11 cellular contexts compared by ENCODE assay signal in the genomic region with DNA sequence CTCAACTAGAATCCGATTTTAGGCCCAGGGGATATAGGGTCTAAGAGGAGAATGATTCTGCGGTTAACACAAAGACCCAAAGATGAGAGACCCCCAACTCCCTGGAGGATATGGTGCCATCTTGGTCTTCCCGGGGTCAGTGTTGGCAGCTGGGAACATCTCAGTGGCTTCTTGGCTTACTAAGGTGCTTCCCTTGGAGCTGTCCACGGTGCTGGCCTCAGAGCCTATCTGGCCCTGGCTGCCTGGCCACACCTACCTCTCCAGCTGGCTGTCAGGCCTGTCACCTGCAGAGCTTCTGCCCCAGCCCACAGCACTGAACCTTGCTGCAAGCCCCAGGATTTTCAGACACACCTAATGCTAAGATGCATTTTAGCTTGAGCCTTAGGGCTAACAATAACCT.
DNase-seq lines count a peak whose midpoint lies in the region; ATAC-seq and FAIRE-seq lines count a peak whose summit lies in the region.
"Had no signal": no experiment of that assay in that cellular context is flagged by ENCODE, and none has a peak within 500 bp of the region (broad histone marks: within the 10 kb centered on the region; RNA-seq: fewer than 3 reads in every experiment).

No MANE protein-coding gene starts in this region.

- no peak overlapping the region for H3K4me3 ChIP-seq in small intestine (ENCODE audit: low read depth in 1 of 2, low read length in 2 of 2)

- ATAC-seq in activated CD8-positive, alpha-beta memory T cell treated with anti-CD3 and anti-CD28 coated beads, Interleukin-2, amount 10 ng/mL, durations not matched to agents 7 days and 5 days, result no peak
- peak; percentile 74 for ATAC-seq in esophagus mucosa

- H3K4me1 Mint-ChIP-seq in activated CD8-positive, alpha-beta memory T cell treated with anti-CD3 and anti-CD28 coated beads, Interleukin-2, amount 10 ng/mL, durations not matched to agents 7 days and 5 days, result no peaks in the 10 kb centered on the region

- H3K4me1 ChIP-seq in small intestine (ENCODE audit: control insufficient read depth in 2 of 2, insufficient read depth in 1 of 2, low read depth in 1 of 2, low read length in 1 of 2), result no peaks in the 10 kb centered on the region

- H3K27ac Mint-ChIP-seq in activated CD8-positive, alpha-beta memory T cell treated with anti-CD3 and anti-CD28 coated beads, Interleukin-2, amount 10 ng/mL, durations not matched to agents 7 days and 5 days, result no peak overlapping the region

- no peak overlapping the region for H3K27ac ChIP-seq in small intestine (ENCODE audit: low read depth in 1 of 2, low read length in 1 of 2)

- no peak for FAIRE-seq in small intestine (lab: Jason Lieb, UNC)

- DNase-seq in activated CD8-positive, alpha-beta memory T cell treated with anti-CD3 and anti-CD28 coated beads, Interleukin-2, amount 10 ng/mL, durations not matched to agents 7 days and 5 days, result peak; percentile 46
- DNase-seq in activated CD8-positive, alpha-beta memory T cell treated with anti-CD3 and anti-CD28 coated beads, Interleukin-2, amount 50 U/mL, for 48 hours, result no peak
- DNase-seq in RKO (ENCODE audit: low spot score) (peak; percentile 25), small intestine (peak; percentile 47), middle frontal gyrus (ENCODE audit: extremely low spot score, low spot score) (no peak), NCI-H748 treated with DMSO at 0.1 percent for 48 hours (lab: John Stamatoyannopoulos, UW) (no peak), COLO829 (ENCODE audit: low spot score) (no peak)
- DNase-seq: activated effector memory CD4-positive, alpha-beta T cell treated with Interleukin-2 at 50 U/mL for 16 hours; stimulated activated CD4-positive, alpha-beta T cell treated with anti-CD3 and anti-CD28 coated beads, Interleukin-4, amount 100 ng/mL, for 1 hour had no signal

- CTCF ChIA-PET in activated CD8-positive, alpha-beta memory T cell treated with anti-CD3 and anti-CD28 coated beads, Interleukin-2, amount 10 ng/mL, durations not matched to agents 7 days and 5 days (lab: Charles Lee), result interaction anchor here (1.1 kb wide), 1 partner anchor 19 kb away, joined by 3 read pairs; no protein-coding TSS in a partner anchor

- H3K36me3 ChIP-seq in small intestine (ENCODE audit: control insufficient read depth in 2 of 2, insufficient read depth in 2 of 2, low read length in 2 of 2), result no peaks in the 10 kb centered on the region

- no peaks in the 10 kb centered on the region for H3K9me3 ChIP-seq in small intestine (ENCODE audit: control insufficient read depth, low read depth)

- H3K27me3 Mint-ChIP-seq in activated CD8-positive, alpha-beta memory T cell treated with anti-CD3 and anti-CD28 coated beads, Interleukin-2, amount 10 ng/mL, durations not matched to agents 7 days and 5 days, result peaks cover 7% of the 10 kb centered on the region

- H3K36me3 Mint-ChIP-seq in activated CD8-positive, alpha-beta memory T cell treated with anti-CD3 and anti-CD28 coated beads, Interleukin-2, amount 10 ng/mL, durations not matched to agents 7 days and 5 days, result no peaks in the 10 kb centered on the region
- H3K36me3 Mint-ChIP-seq: CD14-positive monocyte had no signal

- no peaks in the 10 kb centered on the region for H3K9me3 Mint-ChIP-seq in activated CD8-positive, alpha-beta memory T cell treated with anti-CD3 and anti-CD28 coated beads, Interleukin-2, amount 10 ng/mL, durations not matched to agents 7 days and 5 days (ENCODE audit: low read depth)
- H3K9me3 Mint-ChIP-seq: CD14-positive monocyte had no signal

- no peak overlapping the region for H3K4me3 Mint-ChIP-seq in activated CD8-positive, alpha-beta memory T cell treated with anti-CD3 and anti-CD28 coated beads, Interleukin-2, amount 10 ng/mL, durations not matched to agents 7 days and 5 days
- H3K4me3 Mint-ChIP-seq: CD14-positive monocyte had no signal

- peaks cover 0 to 2% of the 10 kb centered on the region in 2 donors for H3K27me3 ChIP-seq in small intestine (ENCODE audit: control insufficient read depth in 2 of 2, insufficient read depth in 2 of 2, low read length in 2 of 2)

- 42 to 48% (median 46%) methylated on average over 4 of the region's 4 CpGs for WGBS in small intestine, 3 donors

Comparison
In these comparisons a context has a peak if more than half of its experiments do, and no peak if none do; other contexts are left out.
1. DNase-seq: peak in activated CD8-positive, alpha-beta memory T cell treated with anti-CD3 and anti-CD28 coated beads, Interleukin-2, amount 10 ng/mL, durations not matched to agents 7 days and 5 days (single experiment), RKO (single experiment) and small intestine (single experiment); none in activated CD8-positive, alpha-beta memory T cell treated with anti-CD3 and anti-CD28 coated beads, Interleukin-2, amount 50 U/mL, for 48 hours (single experiment), middle frontal gyrus (single experiment), NCI-H748 treated with DMSO at 0.1 percent for 48 hours (single experiment) and COLO829 (single experiment).